8 cellular contexts compared by ENCODE assay signal in the genomic region with DNA sequence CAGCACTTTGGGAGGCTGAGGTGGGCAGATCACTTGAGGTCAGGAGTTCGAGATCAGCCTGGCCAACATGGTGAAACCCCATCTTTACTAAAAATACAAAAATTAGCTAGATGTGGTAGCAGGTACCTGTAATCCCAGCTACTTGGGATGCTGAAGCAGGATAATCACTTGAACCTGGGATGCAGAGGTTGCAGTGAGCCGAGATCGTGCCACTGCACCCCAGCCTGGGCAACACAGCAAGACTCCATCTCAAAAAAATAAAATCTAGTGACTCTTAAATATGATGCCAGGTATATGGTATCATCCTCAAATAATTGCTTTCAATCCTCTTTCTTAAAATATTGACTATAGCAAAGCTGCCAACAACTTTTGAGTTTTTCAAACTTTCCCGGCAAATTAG. TPM values are rescaled to one million over a fixed set of nuclear protein-coding genes. Genes with fewer than 3 reads are reported as not detected.
A peak's percentile ranks its signal among the peaks of the same experiment; 100 is the strongest.
DNase-seq lines count a peak whose midpoint lies in the region; ATAC-seq and TF ChIP-seq lines count a peak whose summit lies in the region.
"Not testable (repeated sequence)": the region's sequence is repeated elsewhere in the genome, so short reads cannot be mapped to it uniquely, and the experiment has no call there.

No MANE protein-coding gene starts in this region.

- ATAC-seq in GM18502 (IDR thresholded peaks at IDR 0.05; ENCODE audit: poor library complexity, unreplicated experiment) = peak; percentile 1
- peak; percentile 0 for ATAC-seq in HG02885 (IDR thresholded peaks at IDR 0.05; ENCODE audit: poor library complexity, unreplicated experiment)

- not testable (repeated sequence) for H2BK15ac ChIP-seq in mesenchymal stem cell (ENCODE audit: low read depth, poor library complexity, severe bottlenecking)

- not testable (repeated sequence) for H3K4ac ChIP-seq in mesenchymal stem cell (ENCODE audit: low read depth in 1 of 2, low read length in 2 of 2)

- intact Hi-C loops in esophagus squamous epithelium (cut with DNase I); tibial artery (cut with DNase I; ENCODE audit: low total_unique reads): not testable (repeated sequence)

- H4K91ac ChIP-seq in mesenchymal stem cell (ENCODE audit: low read length) = not testable (repeated sequence)

- H3K9ac ChIP-seq in mesenchymal stem cell (ENCODE audit: low read length) = peak overlapping the region; percentile 84

- peak overlapping the region in 1 of 2 experiments; percentile 46 for H3K18ac ChIP-seq in mesenchymal stem cell (ENCODE audit: low read depth in 1 of 2, low read length in 2 of 2)

- not testable (repeated sequence) for H2BK12ac ChIP-seq in mesenchymal stem cell (ENCODE audit: low read length in 2 of 2)

- not testable (repeated sequence) for H3K4me3 ChIP-seq in Peyer's patch; esophagus squamous epithelium; mesenchymal stem cell (ENCODE audit: insufficient read depth in 1 of 2, low read depth in 1 of 2, low read length in 2 of 2); tibial artery
- H3K4me3 ChIP-seq in retinal pigment epithelial cell (ENCODE audit: low read length) = peak overlapping the region; percentile 10

- not testable (repeated sequence) for DNase-seq in Peyer's patch; activated naive CD8-positive, alpha-beta T cell treated with anti-CD3 and anti-CD28 coated beads for 36 hours; esophagus squamous epithelium (lab: John Stamatoyannopoulos, UW); mesenchymal stem cell; retinal pigment epithelial cell (ENCODE audit: low read depth); tibial artery

- H3K4me1 ChIP-seq in Peyer's patch (peaks cover 0 to 44% (median 6%) of the 10 kb centered on the region in 4 donors), esophagus squamous epithelium (peaks cover 4 to 79% (median 42%) of the 10 kb centered on the region in 3 donors), tibial artery (peaks cover 0 to 72% (median 32%) of the 10 kb centered on the region in 4 donors)
- H3K4me1 ChIP-seq in mesenchymal stem cell (ENCODE audit: control insufficient read depth, insufficient read depth, low read depth, low read length) = not testable (repeated sequence)

- not testable (repeated sequence) for H2BK120ac ChIP-seq in mesenchymal stem cell (ENCODE audit: low read depth, low read length)

- not testable (repeated sequence) for H3K27me3 ChIP-seq in Peyer's patch; esophagus squamous epithelium; mesenchymal stem cell (ENCODE audit: control insufficient read depth in 1 of 2, insufficient read depth in 1 of 2, low read length in 2 of 2); tibial artery

- not testable (repeated sequence) for H3K4me2 ChIP-seq in mesenchymal stem cell (ENCODE audit: low read length, poor library complexity, severe bottlenecking)

- not testable (repeated sequence) for H3K9me3 ChIP-seq in Peyer's patch; esophagus squamous epithelium; mesenchymal stem cell (ENCODE audit: control insufficient read depth, low read length); tibial artery

- not testable (repeated sequence) for H3K14ac ChIP-seq in mesenchymal stem cell (ENCODE audit: low read length in 2 of 2)

- peaks cover 22% of the 10 kb centered on the region for H3K79me1 ChIP-seq in mesenchymal stem cell (replicated peaks; ENCODE audit: low read length, poor library complexity, severe bottlenecking)

- not testable (repeated sequence) for TF ChIP-seq POLR2A in Peyer's patch (IDR thresholded peaks at IDR 0.05); esophagus squamous epithelium (IDR thresholded peaks at IDR 0.05)

- H2AFZ ChIP-seq in mesenchymal stem cell (ENCODE audit: low read depth, low read length) = not testable (repeated sequence)

- 79 to 81% methylated on average over 3 to 4 of the region's 4 CpGs for WGBS in esophagus squamous epithelium, 2 donors
- 77% methylated on average over 1 of the region's 4 CpGs for WGBS in mesenchymal stem cell

- peak overlapping the region in 3 of 4 donors; percentile 24 to 84 (median 76) for H3K27ac ChIP-seq in Peyer's patch
- H3K27ac ChIP-seq in esophagus squamous epithelium = peak overlapping the region in 3 of 4 donors; percentile 75 to 88 (median 76)
- H3K27ac ChIP-seq in mesenchymal stem cell (ENCODE audit: low read length, poor library complexity, severe bottlenecking) = not testable (repeated sequence)
- peak overlapping the region; percentile 75 to 80 for H3K27ac ChIP-seq in tibial artery

- H3K27ac Mint-ChIP-seq in activated naive CD8-positive, alpha-beta T cell treated with anti-CD3 and anti-CD28 coated beads for 36 hours = peak overlapping the region; percentile 85

- H3K36me3 Mint-ChIP-seq in activated naive CD8-positive, alpha-beta T cell treated with anti-CD3 and anti-CD28 coated beads for 36 hours = peaks cover 16% of the 10 kb centered on the region

- not testable (repeated sequence) for H3K23ac ChIP-seq in mesenchymal stem cell (ENCODE audit: low read length in 2 of 2)

- not testable (repeated sequence) for H3K36me3 ChIP-seq in Peyer's patch; esophagus squamous epithelium; mesenchymal stem cell (ENCODE audit: control insufficient read depth in 1 of 2, insufficient read depth in 2 of 2, low read depth in 1 of 2, low read length in 2 of 2); tibial artery

- H2BK5ac ChIP-seq in mesenchymal stem cell (ENCODE audit: low read depth, low read length, poor library complexity, severe bottlenecking) = not testable (repeated sequence)

- TF ChIP-seq CTCF in Peyer's patch (IDR thresholded peaks at IDR 0.05); esophagus squamous epithelium (IDR thresholded peaks at IDR 0.05); retinal pigment epithelial cell (conservative IDR thresholded peaks at IDR 0.05; ENCODE audit: low read depth, low read length); tibial artery (IDR thresholded peaks at IDR 0.05): not testable (repeated sequence)

- not testable (repeated sequence) for H3K27me3 Mint-ChIP-seq in activated naive CD8-positive, alpha-beta T cell treated with anti-CD3 and anti-CD28 coated beads for 36 hours

- peaks cover 39% of the 10 kb centered on the region for H3K4me1 Mint-ChIP-seq in activated naive CD8-positive, alpha-beta T cell treated with anti-CD3 and anti-CD28 coated beads for 36 hours

- H4K8ac ChIP-seq in mesenchymal stem cell (ENCODE audit: low read length) = not testable (repeated sequence)

- H3K9me3 Mint-ChIP-seq in activated naive CD8-positive, alpha-beta T cell treated with anti-CD3 and anti-CD28 coated beads for 36 hours = not testable (repeated sequence)

- H3K4me3 Mint-ChIP-seq in activated naive CD8-positive, alpha-beta T cell treated with anti-CD3 and anti-CD28 coated beads for 36 hours = not testable (repeated sequence)

- H2AK5ac ChIP-seq in mesenchymal stem cell (ENCODE audit: low read length, severe bottlenecking) = not testable (repeated sequence)

RNA-seq across cellular contexts. Expression of a gene that starts 40.4 kb away (rescaled TPM):
- total RNA-seq in Peyer's patch = 10 to 100 TPM; 31.9 to 40.8 (median 38.6) TPM
- 10 to 100 TPM; 10.9 to 11.5 TPM for total RNA-seq in activated naive CD8-positive, alpha-beta T cell treated with anti-CD3 and anti-CD28 coated beads for 36 hours
- total RNA-seq in esophagus squamous epithelium = 10 to 100 TPM in 3 of 4 donors, 1 to 10 TPM in 1; 6.0 to 28.8 (median 12.4) TPM
- 16.4 TPM for polyA plus RNA-seq in mesenchymal stem cell (2013, experiment 1 of 2)
- 18.0 TPM for polyA plus RNA-seq in mesenchymal stem cell (2013, experiment 2 of 2)
